1 cellular context compared by ENCODE assay signal in the genomic region with DNA sequence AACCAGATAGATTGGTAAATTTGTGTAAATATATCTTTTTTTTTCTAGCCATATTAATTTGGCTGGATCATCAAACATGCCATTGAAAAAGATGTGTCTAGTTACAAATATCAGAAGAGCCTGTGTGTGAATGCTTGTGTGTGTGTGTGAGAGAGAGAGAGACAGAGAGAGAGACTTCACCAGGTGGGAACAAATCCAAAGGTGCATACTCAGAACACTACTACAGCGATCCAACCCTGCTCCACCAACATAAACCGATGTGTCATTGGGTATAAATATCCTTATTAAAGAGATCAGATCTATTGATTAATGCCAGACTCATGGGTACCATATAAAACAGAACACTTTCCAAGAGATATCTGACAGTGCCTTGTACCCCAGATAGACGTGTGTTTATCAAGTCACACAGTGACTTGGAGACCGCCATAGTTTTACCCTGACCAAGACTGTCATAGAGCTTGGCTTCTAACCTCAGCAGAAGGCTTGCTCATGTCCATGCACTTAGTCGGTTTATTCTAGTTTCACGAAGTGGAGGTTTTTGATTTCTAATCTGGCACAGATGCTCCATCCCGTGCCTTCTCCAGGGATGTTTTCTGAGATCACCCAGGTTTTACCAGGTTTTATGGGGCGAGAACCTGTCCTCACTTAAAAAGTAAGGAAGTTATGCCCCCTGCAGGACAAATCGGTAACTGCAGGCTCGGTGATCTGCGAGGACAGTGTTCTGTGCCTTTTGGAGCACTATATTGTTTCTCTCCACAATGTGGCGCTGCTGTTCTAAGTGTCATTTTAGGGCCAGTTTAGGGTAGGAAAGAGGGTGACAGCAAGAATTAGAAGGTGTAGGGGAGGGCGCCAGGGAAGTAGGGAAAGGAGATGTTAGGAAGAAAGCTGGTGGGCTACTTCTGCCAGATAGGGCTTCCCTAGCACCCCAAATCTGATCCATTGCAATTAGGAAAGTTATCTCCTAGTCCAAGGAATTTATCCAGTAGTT.
TF ChIP-seq lines count a peak whose summit lies in the region.

No MANE protein-coding gene starts in this region.

TF ChIP-seq in WTC11, 78 proteins besides CTCF, POLR2A, EP300 and RAD21 (continued from another document):
- TF ChIP-seq E2F5 (CRISPR knock-in tag; IDR thresholded peaks at IDR 0.05) (no peak), FOXP1 (CRISPR knock-in tag; IDR thresholded peaks at IDR 0.05; ENCODE audit: borderline replicate concordance) (no peak), ERG (CRISPR knock-in tag; IDR thresholded peaks at IDR 0.05) (no peak), ZNF219 (CRISPR knock-in tag; IDR thresholded peaks at IDR 0.05; ENCODE audit: borderline replicate concordance) (no peak)
- TF ChIP-seq, protein P1, sequence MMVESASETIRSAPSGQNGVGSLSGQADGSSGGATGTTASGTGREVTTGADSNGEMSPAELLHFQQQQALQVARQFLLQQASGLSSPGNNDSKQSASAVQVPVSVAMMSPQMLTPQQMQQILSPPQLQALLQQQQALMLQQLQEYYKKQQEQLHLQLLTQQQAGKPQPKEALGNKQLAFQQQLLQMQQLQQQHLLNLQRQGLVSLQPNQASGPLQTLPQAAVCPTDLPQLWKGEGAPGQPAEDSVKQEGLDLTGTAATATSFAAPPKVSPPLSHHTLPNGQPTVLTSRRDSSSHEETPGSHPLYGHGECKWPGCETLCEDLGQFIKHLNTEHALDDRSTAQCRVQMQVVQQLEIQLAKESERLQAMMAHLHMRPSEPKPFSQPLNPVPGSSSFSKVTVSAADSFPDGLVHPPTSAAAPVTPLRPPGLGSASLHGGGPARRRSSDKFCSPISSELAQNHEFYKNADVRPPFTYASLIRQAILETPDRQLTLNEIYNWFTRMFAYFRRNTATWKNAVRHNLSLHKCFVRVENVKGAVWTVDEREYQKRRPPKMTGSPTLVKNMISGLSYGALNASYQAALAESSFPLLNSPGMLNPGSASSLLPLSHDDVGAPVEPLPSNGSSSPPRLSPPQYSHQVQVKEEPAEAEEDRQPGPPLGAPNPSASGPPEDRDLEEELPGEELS (CRISPR knock-in tag; IDR thresholded peaks at IDR 0.05), result no peak
- TF ChIP-seq, protein P2, sequence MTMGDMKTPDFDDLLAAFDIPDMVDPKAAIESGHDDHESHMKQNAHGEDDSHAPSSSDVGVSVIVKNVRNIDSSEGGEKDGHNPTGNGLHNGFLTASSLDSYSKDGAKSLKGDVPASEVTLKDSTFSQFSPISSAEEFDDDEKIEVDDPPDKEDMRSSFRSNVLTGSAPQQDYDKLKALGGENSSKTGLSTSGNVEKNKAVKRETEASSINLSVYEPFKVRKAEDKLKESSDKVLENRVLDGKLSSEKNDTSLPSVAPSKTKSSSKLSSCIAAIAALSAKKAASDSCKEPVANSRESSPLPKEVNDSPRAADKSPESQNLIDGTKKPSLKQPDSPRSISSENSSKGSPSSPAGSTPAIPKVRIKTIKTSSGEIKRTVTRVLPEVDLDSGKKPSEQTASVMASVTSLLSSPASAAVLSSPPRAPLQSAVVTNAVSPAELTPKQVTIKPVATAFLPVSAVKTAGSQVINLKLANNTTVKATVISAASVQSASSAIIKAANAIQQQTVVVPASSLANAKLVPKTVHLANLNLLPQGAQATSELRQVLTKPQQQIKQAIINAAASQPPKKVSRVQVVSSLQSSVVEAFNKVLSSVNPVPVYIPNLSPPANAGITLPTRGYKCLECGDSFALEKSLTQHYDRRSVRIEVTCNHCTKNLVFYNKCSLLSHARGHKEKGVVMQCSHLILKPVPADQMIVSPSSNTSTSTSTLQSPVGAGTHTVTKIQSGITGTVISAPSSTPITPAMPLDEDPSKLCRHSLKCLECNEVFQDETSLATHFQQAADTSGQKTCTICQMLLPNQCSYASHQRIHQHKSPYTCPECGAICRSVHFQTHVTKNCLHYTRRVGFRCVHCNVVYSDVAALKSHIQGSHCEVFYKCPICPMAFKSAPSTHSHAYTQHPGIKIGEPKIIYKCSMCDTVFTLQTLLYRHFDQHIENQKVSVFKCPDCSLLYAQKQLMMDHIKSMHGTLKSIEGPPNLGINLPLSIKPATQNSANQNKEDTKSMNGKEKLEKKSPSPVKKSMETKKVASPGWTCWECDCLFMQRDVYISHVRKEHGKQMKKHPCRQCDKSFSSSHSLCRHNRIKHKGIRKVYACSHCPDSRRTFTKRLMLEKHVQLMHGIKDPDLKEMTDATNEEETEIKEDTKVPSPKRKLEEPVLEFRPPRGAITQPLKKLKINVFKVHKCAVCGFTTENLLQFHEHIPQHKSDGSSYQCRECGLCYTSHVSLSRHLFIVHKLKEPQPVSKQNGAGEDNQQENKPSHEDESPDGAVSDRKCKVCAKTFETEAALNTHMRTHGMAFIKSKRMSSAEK (CRISPR knock-in tag; IDR thresholded peaks at IDR 0.05; ENCODE audit: borderline replicate concordance), result no peak
- TF ChIP-seq, protein P3, sequence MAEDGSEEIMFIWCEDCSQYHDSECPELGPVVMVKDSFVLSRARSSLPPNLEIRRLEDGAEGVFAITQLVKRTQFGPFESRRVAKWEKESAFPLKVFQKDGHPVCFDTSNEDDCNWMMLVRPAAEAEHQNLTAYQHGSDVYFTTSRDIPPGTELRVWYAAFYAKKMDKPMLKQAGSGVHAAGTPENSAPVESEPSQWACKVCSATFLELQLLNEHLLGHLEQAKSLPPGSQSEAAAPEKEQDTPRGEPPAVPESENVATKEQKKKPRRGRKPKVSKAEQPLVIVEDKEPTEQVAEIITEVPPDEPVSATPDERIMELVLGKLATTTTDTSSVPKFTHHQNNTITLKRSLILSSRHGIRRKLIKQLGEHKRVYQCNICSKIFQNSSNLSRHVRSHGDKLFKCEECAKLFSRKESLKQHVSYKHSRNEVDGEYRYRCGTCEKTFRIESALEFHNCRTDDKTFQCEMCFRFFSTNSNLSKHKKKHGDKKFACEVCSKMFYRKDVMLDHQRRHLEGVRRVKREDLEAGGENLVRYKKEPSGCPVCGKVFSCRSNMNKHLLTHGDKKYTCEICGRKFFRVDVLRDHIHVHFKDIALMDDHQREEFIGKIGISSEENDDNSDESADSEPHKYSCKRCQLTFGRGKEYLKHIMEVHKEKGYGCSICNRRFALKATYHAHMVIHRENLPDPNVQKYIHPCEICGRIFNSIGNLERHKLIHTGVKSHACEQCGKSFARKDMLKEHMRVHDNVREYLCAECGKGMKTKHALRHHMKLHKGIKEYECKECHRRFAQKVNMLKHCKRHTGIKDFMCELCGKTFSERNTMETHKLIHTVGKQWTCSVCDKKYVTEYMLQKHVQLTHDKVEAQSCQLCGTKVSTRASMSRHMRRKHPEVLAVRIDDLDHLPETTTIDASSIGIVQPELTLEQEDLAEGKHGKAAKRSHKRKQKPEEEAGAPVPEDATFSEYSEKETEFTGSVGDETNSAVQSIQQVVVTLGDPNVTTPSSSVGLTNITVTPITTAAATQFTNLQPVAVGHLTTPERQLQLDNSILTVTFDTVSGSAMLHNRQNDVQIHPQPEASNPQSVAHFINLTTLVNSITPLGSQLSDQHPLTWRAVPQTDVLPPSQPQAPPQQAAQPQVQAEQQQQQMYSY (CRISPR knock-in tag; IDR thresholded peaks at IDR 0.05), result no peak
- TF ChIP-seq, protein P4, sequence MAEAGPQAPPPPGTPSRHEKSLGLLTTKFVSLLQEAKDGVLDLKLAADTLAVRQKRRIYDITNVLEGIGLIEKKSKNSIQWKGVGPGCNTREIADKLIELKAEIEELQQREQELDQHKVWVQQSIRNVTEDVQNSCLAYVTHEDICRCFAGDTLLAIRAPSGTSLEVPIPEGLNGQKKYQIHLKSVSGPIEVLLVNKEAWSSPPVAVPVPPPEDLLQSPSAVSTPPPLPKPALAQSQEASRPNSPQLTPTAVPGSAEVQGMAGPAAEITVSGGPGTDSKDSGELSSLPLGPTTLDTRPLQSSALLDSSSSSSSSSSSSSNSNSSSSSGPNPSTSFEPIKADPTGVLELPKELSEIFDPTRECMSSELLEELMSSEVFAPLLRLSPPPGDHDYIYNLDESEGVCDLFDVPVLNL (CRISPR knock-in tag; IDR thresholded peaks at IDR 0.05; ENCODE audit: borderline replicate concordance, low read depth), result no peak
TF ChIP-seq in WTC11: peak in this region for 0.
